In genomic region chr6:101011165-101011564, GRCh38 we compare ENCODE assay signal across 8 cellular contexts.
A peak's percentile ranks its signal among the peaks of the same experiment; 100 is the strongest.
DNase-seq lines count a peak whose midpoint lies in the region; ATAC-seq and TF ChIP-seq lines count a peak whose summit lies in the region.

No MANE protein-coding gene starts in this region.

- H3K36me3 ChIP-seq in KMS-11 (ENCODE audit: insufficient read depth) (no peaks in the 10 kb centered on the region), heart left ventricle (no peaks in the 10 kb centered on the region), gastroesophageal sphincter (no peaks in the 10 kb centered on the region), esophagus muscularis mucosa (no peaks in the 10 kb centered on the region)

- peak overlapping the region; percentile 27; the same call in 1 of the 2 replicates for H3K4me2 ChIP-seq in KMS-11

- no peaks in the 10 kb centered on the region for H3K79me2 ChIP-seq in KMS-11 (ENCODE audit: insufficient read depth, low read depth)

- TF ChIP-seq EP300 in gastroesophageal sphincter (IDR thresholded peaks at IDR 0.05) (no peak), esophagus muscularis mucosa (IDR thresholded peaks at IDR 0.05) (no peak)

- intact Hi-C loops in heart left ventricle (cut with DNase I) = no loop called here
- intact Hi-C loops in esophagus muscularis mucosa (cut with DNase I) = no loop called here

- DNase-seq in NCI-H2196 (lab: John Stamatoyannopoulos, UW; ENCODE audit: unreplicated experiment) = peak; percentile 4
- DNase-seq in NCI-H2196 treated with DMSO at 0.1 percent for 48 hours (lab: John Stamatoyannopoulos, UW; ENCODE audit: unreplicated experiment) = no peak
- DNase-seq in foreskin keratinocyte = peak; percentile 32 to 37
- DNase-seq in heart left ventricle = no peak
- no peak for DNase-seq in esophagus muscularis mucosa (ENCODE audit: extremely low spot score)

- H3K4me1 ChIP-seq in KMS-11 (ENCODE audit: low read depth, poor library complexity, severe bottlenecking) = peaks cover 26% of the 10 kb centered on the region
- H3K4me1 ChIP-seq in foreskin keratinocyte = no peaks in the 10 kb centered on the region
- H3K4me1 ChIP-seq in heart left ventricle = no peaks in the 10 kb centered on the region
- no peaks in the 10 kb centered on the region for H3K4me1 ChIP-seq in gastroesophageal sphincter
- H3K4me1 ChIP-seq in esophagus muscularis mucosa = no peaks in the 10 kb centered on the region

- WGBS in heart left ventricle, 4 donors = 45 to 62% (median 53%) methylated on average over 2 of the region's 2 CpGs
- 51 to 59% methylated on average over 2 of the region's 2 CpGs for WGBS in gastroesophageal sphincter (ENCODE audit: low coverage in 1 of 2), 2 donors
- WGBS in esophagus muscularis mucosa = 63% methylated on average over 2 of the region's 2 CpGs

- H4K20me1 ChIP-seq in KMS-11 (ENCODE audit: insufficient read depth) = no peaks in the 10 kb centered on the region

- no peaks in the 10 kb centered on the region for H3K9me3 ChIP-seq in heart left ventricle
- no peaks in the 10 kb centered on the region for H3K9me3 ChIP-seq in gastroesophageal sphincter
- H3K9me3 ChIP-seq in esophagus muscularis mucosa = no peaks in the 10 kb centered on the region

- H3K4me3 ChIP-seq in KMS-11 (IDR thresholded peaks at IDR 0.05; ENCODE audit: insufficient read depth, low read depth, low read length) = no peak overlapping the region
- H3K4me3 ChIP-seq in heart left ventricle = no peak overlapping the region
- H3K4me3 ChIP-seq in gastroesophageal sphincter = no peak overlapping the region
- H3K4me3 ChIP-seq in esophagus muscularis mucosa = no peak overlapping the region

- TF ChIP-seq POLR2A in heart left ventricle (IDR thresholded peaks at IDR 0.05) = no peak
- TF ChIP-seq POLR2A in gastroesophageal sphincter (IDR thresholded peaks at IDR 0.05) = no peak
- TF ChIP-seq POLR2A in esophagus muscularis mucosa (IDR thresholded peaks at IDR 0.05; ENCODE audit: low read depth) = no peak

- H3K27ac ChIP-seq in KMS-11 (no peak overlapping the region; the same call in 1 of the 2 replicates), foreskin keratinocyte (no peak overlapping the region), heart left ventricle (no peak overlapping the region), gastroesophageal sphincter (no peak overlapping the region), esophagus muscularis mucosa (replicated peaks in 1 of 4) (no peak overlapping the region)

- ATAC-seq in GM21717 (IDR thresholded peaks at IDR 0.05; ENCODE audit: unreplicated experiment) = peak; percentile 97
- ATAC-seq in foreskin keratinocyte = peak; percentile 75
- no peak for ATAC-seq in heart left ventricle
- ATAC-seq in gastroesophageal sphincter = no peak

- TF ChIP-seq CTCF in KMS-11 (conservative IDR thresholded peaks at IDR 0.05; ENCODE audit: low read depth, low read length) = no peak
- TF ChIP-seq CTCF in foreskin keratinocyte (conservative IDR thresholded peaks at IDR 0.05) = no peak
- no peak for TF ChIP-seq CTCF in heart left ventricle (IDR thresholded peaks at IDR 0.05)
- TF ChIP-seq CTCF in gastroesophageal sphincter (IDR thresholded peaks at IDR 0.05) = no peak
- no peak for TF ChIP-seq CTCF in esophagus muscularis mucosa (IDR thresholded peaks at IDR 0.05)

- H2AFZ ChIP-seq in KMS-11 (ENCODE audit: low read depth) = no peak overlapping the region

- no peak overlapping the region for H3K9ac ChIP-seq in KMS-11

- no peaks in the 10 kb centered on the region for H3K27me3 ChIP-seq in KMS-11 (ENCODE audit: insufficient read depth, low read depth)
- H3K27me3 ChIP-seq in foreskin keratinocyte = no peaks in the 10 kb centered on the region
- H3K27me3 ChIP-seq in heart left ventricle = no peaks in the 10 kb centered on the region
- no peaks in the 10 kb centered on the region for H3K27me3 ChIP-seq in gastroesophageal sphincter
- no peaks in the 10 kb centered on the region for H3K27me3 ChIP-seq in esophagus muscularis mucosa

Comparison
In these comparisons a context has a peak if more than half of its experiments do, and no peak if none do; other contexts are left out.
1. DNase-seq: peak in NCI-H2196 (single experiment) and foreskin keratinocyte (2 of 2); none in NCI-H2196 treated with DMSO at 0.1 percent for 48 hours (single experiment), heart left ventricle (0 of 5) and esophagus muscularis mucosa (single experiment).
2. ATAC-seq: peak in GM21717 (single experiment) and foreskin keratinocyte (single experiment); none in heart left ventricle (0 of 4) and gastroesophageal sphincter (single experiment).